Comparison of ENCODE assay signal across 22 cellular contexts in genomic region chr2:98158305-98158704, GRCh38.
DNase-seq lines count a peak whose midpoint lies in the region; ATAC-seq and TF ChIP-seq lines count a peak whose summit lies in the region.
"Had no signal": no experiment of that assay in that cellular context is flagged by ENCODE, and none has a peak within 500 bp of the region (broad histone marks: within the 10 kb centered on the region; RNA-seq: fewer than 3 reads in every experiment).

No MANE protein-coding gene starts in this region.

- no peaks in the 10 kb centered on the region for H3K27me3 Mint-ChIP-seq in neural crest cell (ENCODE audit: low read depth)
- peaks cover 16% of the 10 kb centered on the region for H3K27me3 Mint-ChIP-seq in activated T-helper 1 cell treated with anti-CD3 and anti-CD28 coated beads, Interleukin-12 subunit alpha, Interleukin-12 subunit beta, Interleukin-2, Interleukin-4 antibody, amounts not matched to agents 30 ng/mL and 10 ng/mL and 1 ng/mL, durations not matched to agents 14 hours and 24 hours and 36 hours (ENCODE audit: insufficient read depth)

- peak; percentile 77 to 83 (median 78) for ATAC-seq in heart left ventricle
- no peak for ATAC-seq in GM18511 (IDR thresholded peaks at IDR 0.05; ENCODE audit: unreplicated experiment)
- ATAC-seq: activated T-helper 17 cell treated with anti-CD3 and anti-CD28 coated beads, Interleukin-2, amount 50 U/mL, for 72 hours had no signal

- H3K27ac ChIP-seq in heart left ventricle = peak overlapping the region; percentile 76 to 96 (median 92)
- H3K27ac ChIP-seq: A549, prostate gland, SJSA1 had no signal

- H3K9me3 ChIP-seq in heart left ventricle = no peaks in the 10 kb centered on the region
- H3K9me3 ChIP-seq: A549, Caco-2, prostate gland, SJSA1 had no signal

- WGBS in heart left ventricle, 4 donors = 39 to 48% (median 42%) methylated on average over 4 to 8 of the region's 8 CpGs

- H3K4me1 Mint-ChIP-seq in neural crest cell = peaks cover 17% of the 10 kb centered on the region
- H3K4me1 Mint-ChIP-seq in activated T-helper 1 cell treated with anti-CD3 and anti-CD28 coated beads, Interleukin-12 subunit alpha, Interleukin-12 subunit beta, Interleukin-2, Interleukin-4 antibody, amounts not matched to agents 30 ng/mL and 10 ng/mL and 1 ng/mL, durations not matched to agents 14 hours and 24 hours and 36 hours (ENCODE audit: low read depth) = no peaks in the 10 kb centered on the region
- H3K4me1 Mint-ChIP-seq: activated T-helper 17 cell treated with anti-CD3 and anti-CD28 coated beads, Interleukin-2, amount 50 U/mL, for 72 hours had no signal

- H3K36me3 Mint-ChIP-seq in neural crest cell (ENCODE audit: low read depth) = no peaks in the 10 kb centered on the region
- H3K36me3 Mint-ChIP-seq in activated T-helper 1 cell treated with anti-CD3 and anti-CD28 coated beads, Interleukin-12 subunit alpha, Interleukin-12 subunit beta, Interleukin-2, Interleukin-4 antibody, amounts not matched to agents 30 ng/mL and 10 ng/mL and 1 ng/mL, durations not matched to agents 14 hours and 24 hours and 36 hours (ENCODE audit: low read depth) = no peaks in the 10 kb centered on the region
- H3K36me3 Mint-ChIP-seq: activated naive CD8-positive, alpha-beta T cell had no signal

- peak overlapping the region; percentile 91 for H3K27ac Mint-ChIP-seq in neural crest cell (ENCODE audit: unreplicated experiment)
- no peak overlapping the region for H3K27ac Mint-ChIP-seq in activated T-helper 1 cell treated with anti-CD3 and anti-CD28 coated beads, Interleukin-12 subunit alpha, Interleukin-12 subunit beta, Interleukin-2, Interleukin-4 antibody, amounts not matched to agents 30 ng/mL and 10 ng/mL and 1 ng/mL, durations not matched to agents 14 hours and 24 hours and 36 hours
- H3K27ac Mint-ChIP-seq: activated naive CD8-positive, alpha-beta T cell; activated T-helper 17 cell treated with anti-CD3 and anti-CD28 coated beads, Interleukin-2, amount 50 U/mL, for 72 hours; nephron progenitor cell had no signal

- no peak overlapping the region for H3K4me3 ChIP-seq in heart left ventricle
- H3K4me3 ChIP-seq: A549, prostate gland, SJSA1 had no signal

- H3K9me3 Mint-ChIP-seq in neural crest cell = no peaks in the 10 kb centered on the region
- H3K9me3 Mint-ChIP-seq in activated T-helper 1 cell treated with anti-CD3 and anti-CD28 coated beads, Interleukin-12 subunit alpha, Interleukin-12 subunit beta, Interleukin-2, Interleukin-4 antibody, amounts not matched to agents 30 ng/mL and 10 ng/mL and 1 ng/mL, durations not matched to agents 14 hours and 24 hours and 36 hours = no peaks in the 10 kb centered on the region
- H3K9me3 Mint-ChIP-seq: activated T-helper 17 cell treated with anti-CD3 and anti-CD28 coated beads, Interleukin-2, amount 50 U/mL, for 72 hours; nephron progenitor cell had no signal

- no peaks in the 10 kb centered on the region for H3K27me3 ChIP-seq in heart left ventricle
- H3K27me3 ChIP-seq: SJSA1 had no signal

- no peak for TF ChIP-seq POLR2A in heart left ventricle (IDR thresholded peaks at IDR 0.05)

- H3K4me3 Mint-ChIP-seq in neural crest cell = no peak overlapping the region
- H3K4me3 Mint-ChIP-seq in activated T-helper 1 cell treated with anti-CD3 and anti-CD28 coated beads, Interleukin-12 subunit alpha, Interleukin-12 subunit beta, Interleukin-2, Interleukin-4 antibody, amounts not matched to agents 30 ng/mL and 10 ng/mL and 1 ng/mL, durations not matched to agents 14 hours and 24 hours and 36 hours = no peak overlapping the region
- H3K4me3 Mint-ChIP-seq: activated naive CD8-positive, alpha-beta T cell; activated T-helper 17 cell treated with anti-CD3 and anti-CD28 coated beads, Interleukin-2, amount 50 U/mL, for 72 hours; nephron progenitor cell had no signal

- DNase-seq in NCI-H82 (lab: John Stamatoyannopoulos, UW) = peak; percentile 11
- DNase-seq in NCI-H82 treated with DMSO at 0.1 percent for 48 hours (lab: John Stamatoyannopoulos, UW; ENCODE audit: unreplicated experiment) = no peak
- peak in 4 of 5 donors; percentile 70 to 81 (median 76) for DNase-seq in heart left ventricle
- DNase-seq in neural crest cell (ENCODE audit: low read depth, low spot score) = no peak
- no peak for DNase-seq in activated T-helper 1 cell treated with anti-CD3 and anti-CD28 coated beads, Interleukin-12 subunit alpha, Interleukin-12 subunit beta, Interleukin-2, Interleukin-4 antibody, amounts not matched to agents 30 ng/mL and 10 ng/mL and 1 ng/mL, durations not matched to agents 14 hours and 24 hours and 36 hours (ENCODE audit: low spot score)
- DNase-seq in NK-92 treated with Interleukin-12 subunit alpha and Interleukin-12 subunit beta, amount 100 ng/mL, for 24 hours (lab: John Stamatoyannopoulos, UW) = no peak
- DNase-seq in SHP77 treated with DMSO at 0.1 percent for 48 hours (lab: John Stamatoyannopoulos, UW) = no peak
- DNase-seq: activated CD4-positive, alpha-beta T cell treated with anti-CD3 and anti-CD28 coated beads for 4 hours; Kasumi-1; kidney; mesenchymal stem cell; NCI-H1092; NCI-H774; nephron progenitor cell; stimulated activated CD4-positive, alpha-beta T cell treated with anti-CD3 and anti-CD28 coated beads, Interleukin-12 subunit alpha, Interleukin-12 subunit beta, amount 100 ng/mL, for 4 hours had no signal

- TF ChIP-seq CTCF in heart left ventricle (IDR thresholded peaks at IDR 0.05) = no peak
- TF ChIP-seq CTCF in neural crest cell (conservative IDR thresholded peaks at IDR 0.05) = no peak

- peaks cover 3 to 80% (median 45%) of the 10 kb centered on the region in 12 donors for H3K4me1 ChIP-seq in heart left ventricle
- H3K4me1 ChIP-seq: A549, Caco-2, prostate gland, SJSA1 had no signal

- intact Hi-C loops in heart left ventricle (cut with DNase I) = no loop called here
- intact Hi-C loops in activated T-helper 1 cell treated with anti-CD3 and anti-CD28 coated beads, Interleukin-12 subunit alpha, Interleukin-12 subunit beta, Interleukin-2, Interleukin-4 antibody, amounts not matched to agents 30 ng/mL and 10 ng/mL and 1 ng/mL, durations not matched to agents 14 hours and 24 hours and 36 hours (cut with micrococcal nuclease) = no loop called here

- no peaks in the 10 kb centered on the region for H3K36me3 ChIP-seq in heart left ventricle
- H3K36me3 ChIP-seq: prostate gland, SJSA1 had no signal

Comparison
In these comparisons a context has a peak if more than half of its experiments do, and no peak if none do; other contexts are left out.
1. DNase-seq: peak in NCI-H82 (single experiment) and heart left ventricle (4 of 5); none in NCI-H82 treated with DMSO at 0.1 percent for 48 hours (single experiment), neural crest cell (single experiment), activated T-helper 1 cell treated with anti-CD3 and anti-CD28 coated beads, Interleukin-12 subunit alpha, Interleukin-12 subunit beta, Interleukin-2, Interleukin-4 antibody, amounts not matched to agents 30 ng/mL and 10 ng/mL and 1 ng/mL, durations not matched to agents 14 hours and 24 hours and 36 hours (single experiment), NK-92 treated with Interleukin-12 subunit alpha and Interleukin-12 subunit beta, amount 100 ng/mL, for 24 hours (single experiment) and SHP77 treated with DMSO at 0.1 percent for 48 hours (single experiment).